In genomic region chr7:103447073-103447960, GRCh38 we compare ENCODE assay signal across 9 cellular contexts. TPM values are rescaled to one million over a fixed set of nuclear protein-coding genes. Genes with fewer than 3 reads are reported as not detected.
A peak's percentile ranks its signal among the peaks of the same experiment; 100 is the strongest.
DNase-seq lines count a peak whose midpoint lies in the region; ATAC-seq lines count a peak whose summit lies in the region.
"Had no signal": no experiment of that assay in that cellular context is flagged by ENCODE, and none has a peak within 500 bp of the region (broad histone marks: within the 10 kb centered on the region; RNA-seq: fewer than 3 reads in every experiment).

No MANE protein-coding gene starts in this region.

- no peak overlapping the region for H3K27ac Mint-ChIP-seq in CD4-positive, alpha-beta memory T cell

- ATAC-seq in GM18907 (IDR thresholded peaks at IDR 0.05; ENCODE audit: unreplicated experiment), result peak; percentile 78
- peak; percentile 51 to 64 for ATAC-seq in right cardiac atrium

- no peak overlapping the region for H3K27ac ChIP-seq in CD4-positive, alpha-beta memory T cell (ENCODE audit: low read depth, low read length)
- no peak overlapping the region for H3K27ac ChIP-seq in right cardiac atrium (ENCODE audit: low read length)
- H3K27ac ChIP-seq: skin epidermis had no signal

- peaks cover 2 to 17% (median 15%) of the 10 kb centered on the region in 4 donors for H3K4me1 Mint-ChIP-seq in CD4-positive, alpha-beta memory T cell

- peaks cover 20% of the 10 kb centered on the region for H3K4me1 ChIP-seq in CD4-positive, alpha-beta memory T cell (ENCODE audit: insufficient read depth, low read length)
- no peaks in the 10 kb centered on the region for H3K4me1 ChIP-seq in right cardiac atrium (ENCODE audit: control insufficient read depth, insufficient read depth, low read length)

- peak in 2 of 5 donors; percentile 5 to 8 for DNase-seq in CD4-positive, alpha-beta memory T cell
- DNase-seq in HPDE6-E6E7 (ENCODE audit: extremely low spot score), result peak; percentile 63
- DNase-seq in NCI-H774 (lab: John Stamatoyannopoulos, UW), result peak; percentile 47
- peak; percentile 26 for DNase-seq in activated naive CD4-positive, alpha-beta T cell treated with anti-CD3 and anti-CD28 coated beads, Interleukin-2, amount 50 U/mL, for 16 hours
- DNase-seq in right cardiac atrium, result peak in 1 of 3 donors; percentile 49
- DNase-seq in stimulated activated CD4-positive, alpha-beta T cell treated with anti-CD3 and anti-CD28 coated beads, Interleukin-12 subunit alpha, Interleukin-12 subunit beta, amount 100 ng/mL, for 24 hours (ENCODE audit: low read depth in 2 of 2), result peak; percentile 14 to 35
- no peak for DNase-seq in dedifferentiated amniotic fluid mesenchymal stem cell (ENCODE audit: extremely low spot score)

- no peak overlapping the region for H3K4me3 ChIP-seq in CD4-positive, alpha-beta memory T cell (ENCODE audit: low read length in 2 of 2)
- H3K4me3 ChIP-seq in right cardiac atrium (ENCODE audit: low read length), result no peak overlapping the region

- peaks cover 20% of the 10 kb centered on the region for H3K27me3 ChIP-seq in CD4-positive, alpha-beta memory T cell (ENCODE audit: insufficient read depth, low read length)
- H3K27me3 ChIP-seq in right cardiac atrium (ENCODE audit: control insufficient read depth, insufficient read depth), result no peaks in the 10 kb centered on the region

- intact Hi-C loops in CD4-positive, alpha-beta memory T cell (cut with micrococcal nuclease), result no loop called here
- intact Hi-C loops in right cardiac atrium (cut with DNase I), result no loop called here

- peak overlapping the region in 5 of 8 donors; percentile 11 to 79 (median 37) for H3K4me3 Mint-ChIP-seq in CD4-positive, alpha-beta memory T cell

- H3K36me3 Mint-ChIP-seq in CD4-positive, alpha-beta memory T cell, result peaks cover 0 to 3% of the 10 kb centered on the region in 2 donors

- WGBS in right cardiac atrium, result 17% methylated on average over 17 of the region's 17 CpGs

- POLR2A ChIA-PET in CD4-positive, alpha-beta memory T cell (lab: Charles Lee; ENCODE audit: partially characterized antibody), result no interaction called here

- peaks cover 0 to 19% (median 12%) of the 10 kb centered on the region in 8 donors for H3K9me3 Mint-ChIP-seq in CD4-positive, alpha-beta memory T cell

- no peaks in the 10 kb centered on the region for H3K9me3 ChIP-seq in CD4-positive, alpha-beta memory T cell (ENCODE audit: control insufficient read depth in 1 of 2, low read length in 2 of 2)
- no peaks in the 10 kb centered on the region for H3K9me3 ChIP-seq in right cardiac atrium (ENCODE audit: control insufficient read depth, low read length)

- H3K36me3 ChIP-seq in CD4-positive, alpha-beta memory T cell (ENCODE audit: insufficient read depth, low read length), result no peaks in the 10 kb centered on the region

- peaks cover 44 to 69% of the 10 kb centered on the region in 2 donors for H3K27me3 Mint-ChIP-seq in CD4-positive, alpha-beta memory T cell

- CTCF ChIA-PET in CD4-positive, alpha-beta memory T cell (lab: Charles Lee; ENCODE audit: partially characterized antibody), result no interaction called here

RNA-seq across cellular contexts. Expression of gene SLC26A5, which starts 1.3 kb away (rescaled TPM):
- not detected for total RNA-seq in CD4-positive, alpha-beta memory T cell
- polyA plus RNA-seq in CD4-positive, alpha-beta memory T cell, result not detected
- not detected for total RNA-seq in right cardiac atrium
- polyA plus RNA-seq in right cardiac atrium, result 0.07 TPM
